ENCODE assay signal across 8 cellular contexts in the genomic region with DNA sequence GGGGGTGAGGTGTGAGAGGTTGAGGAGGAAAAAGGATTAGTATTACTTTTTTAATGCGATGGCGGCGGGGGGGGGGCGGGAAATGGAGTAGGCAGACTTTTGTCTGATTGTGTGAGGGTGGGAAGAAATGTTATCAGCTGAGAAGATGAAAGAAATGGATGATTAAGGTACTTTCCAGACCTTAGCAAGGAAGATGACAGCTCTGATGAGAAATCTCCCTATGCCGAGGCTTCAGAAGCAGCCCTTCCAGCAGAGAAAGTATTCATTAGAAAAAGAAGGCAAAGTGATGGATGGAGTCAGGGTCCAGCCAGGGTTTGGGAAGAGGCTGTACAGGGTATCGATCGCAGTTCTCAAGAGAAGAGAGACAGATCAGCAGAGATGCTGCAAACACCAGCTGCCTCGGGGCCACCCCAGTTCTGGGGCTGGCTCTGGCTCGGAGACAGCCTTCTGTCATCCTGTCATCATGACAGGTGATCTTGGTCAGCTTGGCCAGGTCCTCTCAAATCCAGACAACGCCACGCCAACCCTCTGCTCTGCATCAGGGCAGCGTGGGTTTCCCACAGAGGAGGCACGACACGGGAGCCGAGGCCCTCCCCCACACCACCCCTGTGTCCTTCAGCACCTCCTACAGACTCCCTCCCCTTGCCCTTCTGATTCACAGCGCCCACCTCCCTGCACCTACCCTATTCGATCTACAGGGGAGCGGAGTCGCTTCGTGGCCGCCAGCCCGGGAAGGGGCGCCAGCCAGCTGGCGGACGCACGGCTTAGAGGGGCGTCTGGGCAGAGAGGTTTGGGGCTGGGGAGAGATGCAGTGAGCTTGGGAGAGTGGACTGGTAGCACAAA. TPM values are rescaled to one million over a fixed set of nuclear protein-coding genes. Genes with fewer than 3 reads are reported as not detected.
DNase-seq lines count a peak whose midpoint lies in the region; ATAC-seq and TF ChIP-seq lines count a peak whose summit lies in the region.

No MANE protein-coding gene starts in this region.

- CTCF ChIA-PET in CD8-positive, alpha-beta T cell (lab: Charles Lee): interaction anchor here (0.7 to 43.6 kb wide), 5 partner anchors 22 to 85 kb away, joined by 3 to 1903 read pairs (median 3); a partner anchor contains a TSS

- DNase-seq in CD8-positive, alpha-beta T cell: peak in 5 of 7 experiments; percentile 12 to 58 (median 46)
- DNase-seq in T-helper 17 cell (peak in 2 of 3 donors; percentile 36), cerebellum (ENCODE audit: low spot score) (peak; percentile 61), right lobe of liver (peak in 2 of 3 donors; percentile 52 to 60), MV-4-11 (lab: John Stamatoyannopoulos, UW) (no peak)

- H3K27me3 ChIP-seq in CD8-positive, alpha-beta T cell (ENCODE audit: insufficient read depth, low read length): no peaks in the 10 kb centered on the region
- no peaks in the 10 kb centered on the region for H3K27me3 ChIP-seq in right lobe of liver
- H3K27me3 ChIP-seq in stomach smooth muscle (ENCODE audit: control insufficient read depth in 1 of 2, insufficient read depth in 2 of 2, low read length in 2 of 2): no peaks in the 10 kb centered on the region

- peak overlapping the region; percentile 48 to 60 for H3K9ac ChIP-seq in stomach smooth muscle (ENCODE audit: low read length in 2 of 2)

- peak overlapping the region; percentile 91 for H3K27ac Mint-ChIP-seq in CD8-positive, alpha-beta T cell
- H3K27ac Mint-ChIP-seq in T-helper 17 cell: peak overlapping the region; percentile 89

- H3K27me3 Mint-ChIP-seq in CD8-positive, alpha-beta T cell (ENCODE audit: low read depth): peaks cover 11% of the 10 kb centered on the region
- H3K27me3 Mint-ChIP-seq in T-helper 17 cell: peaks cover 5% of the 10 kb centered on the region

- H3K4me1 Mint-ChIP-seq in CD8-positive, alpha-beta T cell (ENCODE audit: low read depth): peaks cover 36% of the 10 kb centered on the region
- peaks cover 32% of the 10 kb centered on the region for H3K4me1 Mint-ChIP-seq in T-helper 17 cell

- peaks cover 7% of the 10 kb centered on the region for H3K36me3 ChIP-seq in CD8-positive, alpha-beta T cell (ENCODE audit: insufficient read depth, low read length)
- H3K36me3 ChIP-seq in right lobe of liver (no peaks in the 10 kb centered on the region), stomach smooth muscle (ENCODE audit: control insufficient read depth in 2 of 2, insufficient read depth in 2 of 2, low read length in 2 of 2) (peaks cover 3 to 9% of the 10 kb centered on the region in 2 donors)

- H3K4me3 ChIP-seq in CD8-positive, alpha-beta T cell (ENCODE audit: low read depth, low read length): peak overlapping the region; percentile 90
- H3K4me3 ChIP-seq in right lobe of liver: peak overlapping the region; percentile 42 to 88 (median 45)
- H3K4me3 ChIP-seq in stomach smooth muscle (ENCODE audit: low read length in 2 of 2): peak overlapping the region; percentile 66 to 82

- no peak for TF ChIP-seq POLR2A in right lobe of liver (IDR thresholded peaks at IDR 0.05)

- WGBS in right lobe of liver (ENCODE audit: insufficient coverage, low coverage, low lambda C conversion rate, missing lambda C conversion rate): 13% methylated on average over 16 of the region's 27 CpGs

- peaks cover 22% of the 10 kb centered on the region for H3K4me1 ChIP-seq in CD8-positive, alpha-beta T cell (ENCODE audit: insufficient read depth, low read length)
- H3K4me1 ChIP-seq in right lobe of liver (peaks cover 0 to 3% (median 0%) of the 10 kb centered on the region in 4 donors), stomach smooth muscle (ENCODE audit: control insufficient read depth, insufficient read depth, low read length) (peaks cover 16% of the 10 kb centered on the region)

- peak overlapping the region; percentile 31 for H3K27ac ChIP-seq in CD8-positive, alpha-beta T cell (ENCODE audit: low read depth, low read length)
- no peak overlapping the region for H3K27ac ChIP-seq in right lobe of liver
- H3K27ac ChIP-seq in stomach smooth muscle (ENCODE audit: low read length): peak overlapping the region; percentile 58

- TF ChIP-seq CTCF in CD8-positive, alpha-beta T cell (IDR thresholded peaks at IDR 0.05): no peak
- no peak for TF ChIP-seq CTCF in right lobe of liver (IDR thresholded peaks at IDR 0.05)

- peak overlapping the region; percentile 94 for H3K4me3 Mint-ChIP-seq in CD8-positive, alpha-beta T cell
- peak overlapping the region; percentile 95 for H3K4me3 Mint-ChIP-seq in T-helper 17 cell

- intact Hi-C loops in CD8-positive, alpha-beta T cell (cut with DNase I, micrococcal nuclease): loop anchor here (1.0 to 5.0 kb wide), 13 partner anchors 11 to 791 kb away; a partner anchor contains a TSS
- intact Hi-C loops in right lobe of liver (cut with DNase I): no loop called here

- no peaks in the 10 kb centered on the region for H3K9me3 Mint-ChIP-seq in CD8-positive, alpha-beta T cell

- H3K9me3 ChIP-seq in CD8-positive, alpha-beta T cell (ENCODE audit: low read length): no peaks in the 10 kb centered on the region
- H3K9me3 ChIP-seq in T-helper 17 cell (ENCODE audit: control insufficient read depth, low read length, poor library complexity, severe bottlenecking): no peaks in the 10 kb centered on the region
- H3K9me3 ChIP-seq in right lobe of liver: no peaks in the 10 kb centered on the region
- H3K9me3 ChIP-seq in stomach smooth muscle (ENCODE audit: control insufficient read depth in 2 of 2, low read length in 2 of 2): no peaks in the 10 kb centered on the region

- H3K36me3 Mint-ChIP-seq in CD8-positive, alpha-beta T cell: peaks cover 22% of the 10 kb centered on the region
- H3K36me3 Mint-ChIP-seq in T-helper 17 cell (ENCODE audit: low read depth): peaks cover 3% of the 10 kb centered on the region

- peak; percentile 55 for ATAC-seq in CD8-positive, alpha-beta T cell
- ATAC-seq in GM19455 (IDR thresholded peaks at IDR 0.05; ENCODE audit: unreplicated experiment) (peak; percentile 28), HG03520 (IDR thresholded peaks at IDR 0.05; ENCODE audit: unreplicated experiment) (peak; percentile 21), T-helper 17 cell (peak; percentile 51), right lobe of liver (peak; percentile 9 to 44 (median 22))

- POLR2A ChIA-PET in CD8-positive, alpha-beta T cell (lab: Charles Lee): interaction anchor here (0.7 to 4.1 kb wide), 15 partner anchors 9 to 441 kb away, joined by 3 to 30 read pairs (median 6); a partner anchor contains a TSS

RNA-seq across cellular contexts. Expression of a gene that starts 0.7 kb away (rescaled TPM):
- total RNA-seq in CD8-positive, alpha-beta T cell: 10 to 100 TPM; 16.8 to 19.4 TPM
- total RNA-seq in T-helper 17 cell (10 to 100 TPM; 14.3 to 16.0 TPM), cerebellum (5.6 TPM), right lobe of liver (1 to 10 TPM; 1.5 to 6.1 (median 3.1) TPM)

RNA-seq across cellular contexts. Expression of a gene that starts 10.9 kb away (rescaled TPM):
- total RNA-seq in CD8-positive, alpha-beta T cell: 10 to 100 TPM; 10.2 to 12.3 TPM
- 10 to 100 TPM; 21.0 to 23.5 TPM for total RNA-seq in T-helper 17 cell
- 5.4 TPM for total RNA-seq in cerebellum
- total RNA-seq in right lobe of liver: 1 to 10 TPM; 1.5 to 3.1 (median 2.4) TPM

RNA-seq across cellular contexts. Expression of a gene that starts 16.7 kb away (rescaled TPM):
- total RNA-seq in CD8-positive, alpha-beta T cell: not detected
- not detected for total RNA-seq in T-helper 17 cell
- 0.09 TPM for total RNA-seq in cerebellum
- total RNA-seq in right lobe of liver: 10 to 100 TPM in 1 of 6 experiments, 1 to 10 TPM in 5; 4.7 to 10.6 (median 6.0) TPM

RNA-seq across cellular contexts. Expression of a gene that starts 26.5 kb away (rescaled TPM):
- 1 to 10 TPM; 8.6 to 9.6 TPM for total RNA-seq in CD8-positive, alpha-beta T cell
- total RNA-seq in T-helper 17 cell (1 to 10 TPM; 6.2 to 8.0 TPM), cerebellum (10.1 TPM), right lobe of liver (1 to 10 TPM; 2.6 to 3.9 (median 3.2) TPM)

RNA-seq across cellular contexts. Expression of a gene that starts 56.7 kb away (rescaled TPM):
- total RNA-seq in CD8-positive, alpha-beta T cell: under 1 TPM; 0.43 to 0.86 TPM
- total RNA-seq in T-helper 17 cell: under 1 TPM; 0.20 to 0.65 TPM
- total RNA-seq in cerebellum: 10.9 TPM
- not detected for total RNA-seq in right lobe of liver

Comparison
In these comparisons a context has a peak if more than half of its experiments do, and no peak if none do; other contexts are left out.
1. H3K27ac ChIP-seq: peak in CD8-positive, alpha-beta T cell (single experiment) and stomach smooth muscle (single experiment); none in right lobe of liver (0 of 3).
2. intact Hi-C loops: an anchor here in CD8-positive, alpha-beta T cell (1.0 to 5.0 kb wide); none called in right lobe of liver.
3. Peak in every context shown above with its lines, with median percentiles within 50 percentile points of each other: ATAC-seq and H3K4me3 ChIP-seq.